ENCODE assay signal across 19 cellular contexts in the genomic region with DNA sequence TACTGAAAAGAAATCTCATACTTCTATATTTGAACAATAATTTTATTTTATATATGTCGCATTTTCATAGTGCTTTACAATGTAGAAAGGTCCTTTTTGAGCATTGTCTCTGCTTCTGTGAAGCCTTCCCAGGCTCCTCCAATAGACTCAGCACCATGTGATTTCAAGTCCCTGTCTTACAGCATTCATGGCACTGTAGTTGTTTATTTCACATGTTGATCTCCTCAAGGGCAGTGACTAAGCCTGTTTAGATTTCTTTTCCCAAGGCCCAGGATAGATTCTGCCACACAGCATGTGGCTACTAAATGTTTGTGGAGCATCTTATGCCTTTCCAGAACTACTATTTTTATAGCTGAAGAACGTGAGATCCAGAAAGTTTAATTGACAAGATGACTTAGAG.
"Had no signal": no experiment of that assay in that cellular context is flagged by ENCODE, and none has a peak within 500 bp of the region (broad histone marks: within the 10 kb centered on the region; RNA-seq: fewer than 3 reads in every experiment).

No MANE protein-coding gene starts in this region.

- H2AFZ ChIP-seq: hepatocyte, neural progenitor cell had no signal

- H3K36me3 ChIP-seq: neural progenitor cell, sigmoid colon, thoracic aorta had no signal

- H3K79me2 ChIP-seq: hepatocyte had no signal

- H3K27me3 ChIP-seq: hepatocyte, neural progenitor cell, sigmoid colon had no signal

- H3K4me3 ChIP-seq: coronary artery, hepatocyte, lung, neural progenitor cell, sigmoid colon, thoracic aorta had no signal

- H3K9me3 ChIP-seq: sigmoid colon, thoracic aorta had no signal

- H3K27ac ChIP-seq: coronary artery, hepatocyte, neural progenitor cell, sigmoid colon, thoracic aorta had no signal

- FAIRE-seq: TTC549 had no signal

- H3K4me1 ChIP-seq: neural progenitor cell, sigmoid colon had no signal

- H3K9ac ChIP-seq: neural progenitor cell had no signal

- DNase-seq: activated B cell treated with CpG ODN at 0.5 μM for 24 hours; activated CD4-positive, alpha-beta T cell treated with anti-CD3 and anti-CD28 coated beads for 48 hours; activated CD8-positive, alpha-beta T cell treated with anti-CD3 and anti-CD28 coated beads for 36 hours; activated effector memory CD4-positive, alpha-beta T cell treated with Interleukin-2 at 50 U/mL for 16 hours; activated T-cell treated with anti-CD3 and anti-CD28 coated beads, Interleukin-2, amount 50 U/mL, for 4 hours; amniotic stem cell; caudate nucleus; effector CD4-positive, alpha-beta T cell; islet precursor cell; midbrain; sigmoid colon; stimulated activated CD4-positive, alpha-beta T cell treated with anti-CD3 and anti-CD28 coated beads, Interleukin-2, amount 100 ng/mL, for 24 hours; T-helper 1 cell had no signal

- H3K4me2 ChIP-seq: hepatocyte, neural progenitor cell had no signal
